8 cellular contexts compared by ENCODE assay signal in genomic region chr7:149873074-149873967, GRCh38. TPM values are rescaled to one million over a fixed set of nuclear protein-coding genes. Genes with fewer than 3 reads are reported as not detected.
DNase-seq lines count a peak whose midpoint lies in the region; ATAC-seq and TF ChIP-seq lines count a peak whose summit lies in the region.

No MANE protein-coding gene starts in this region.

- H3K9me3 ChIP-seq in spleen, result no peaks in the 10 kb centered on the region

- POLR2A ChIA-PET in AG04449 (lab: Yijun Ruan, JAX), result no interaction called here

- peak; percentile 50 for DNase-seq in AG04449 (ENCODE audit: low read depth, low spot score)
- peak; percentile 91 for DNase-seq in NCI-H2227 treated with DMSO at 0.1 percent for 48 hours (lab: John Stamatoyannopoulos, UW)
- peak; percentile 82 for DNase-seq in activated CD4-positive, CD25-positive, alpha-beta regulatory T cell treated with anti-CD3 and anti-CD28 coated beads, Interleukin-2, amount 50 U/mL, for 16 hours (ENCODE audit: low read depth, low spot score)
- peak; percentile 88 for DNase-seq in central memory CD4-positive, alpha-beta T cell
- peak; percentile 98 for DNase-seq in islet precursor cell
- DNase-seq in spleen, result peak; percentile 98

- TF ChIP-seq POLR2A in spleen (IDR thresholded peaks at IDR 0.05), result no peak

- TF ChIP-seq CTCF in AG04449 (IDR thresholded peaks at IDR 0.05; ENCODE audit: insufficient read depth, low read length, missing control alignments) (no peak), spleen (IDR thresholded peaks at IDR 0.05 in 8 of 11, conservative IDR thresholded peaks at IDR 0.05 in 3 of 11) (peak in 1 of 11 experiments; percentile 1)

- peak overlapping the region; percentile 78 for H3K4me3 ChIP-seq in AG04449 (ENCODE audit: low read depth, low read length)
- H3K4me3 ChIP-seq in spleen, result peak overlapping the region; percentile 61 to 94 (median 84)

- H3K27me3 ChIP-seq in spleen (replicated peaks in 1 of 7), result peaks cover 0 to 15% (median 0%) of the 10 kb centered on the region in 7 donors

- peak overlapping the region; percentile 53 to 90 (median 87) for H3K27ac ChIP-seq in spleen

- peaks cover 0 to 31% (median 0%) of the 10 kb centered on the region in 6 donors for H3K36me3 ChIP-seq in spleen

- intact Hi-C loops in spleen (cut with DNase I; ENCODE audit: low total_unique reads), result no loop called here

- 1% methylated on average over 14 to 93 of the region's 93 CpGs for WGBS in spleen, 5 donors

- CTCF ChIA-PET in AG04449 (lab: Yijun Ruan, JAX), result interaction anchor here (2.8 kb wide), 1 partner anchor 10 kb away, joined by 15 read pairs; no protein-coding TSS in a partner anchor

- ATAC-seq in GM18907 (IDR thresholded peaks at IDR 0.05; ENCODE audit: unreplicated experiment), result peak; percentile 90
- ATAC-seq in HG03175 (IDR thresholded peaks at IDR 0.05; ENCODE audit: unreplicated experiment), result peak; percentile 93

- peaks cover 30 to 78% (median 60%) of the 10 kb centered on the region in 6 donors for H3K4me1 ChIP-seq in spleen

RNA-seq across cellular contexts. Expression of gene ATP6V0E2, which starts 0.4 kb away (rescaled TPM):
- total RNA-seq in spleen, result 10 to 100 TPM; 19.3 to 33.3 (median 28.0) TPM
- 10 to 100 TPM; 23.0 to 35.4 (median 33.4) TPM for polyA plus RNA-seq in spleen

RNA-seq across cellular contexts. Expression of gene ZNF862, which starts 35.1 kb away (rescaled TPM):
- 10 to 100 TPM; 19.0 to 39.8 (median 30.2) TPM for total RNA-seq in spleen
- polyA plus RNA-seq in spleen, result 1 to 10 TPM; 4.4 to 9.9 (median 6.0) TPM

Comparison
In these comparisons a context has a peak if more than half of its experiments do, and no peak if none do; other contexts are left out.
1. Peak in every context shown above with its lines: DNase-seq, ATAC-seq, H3K4me3 ChIP-seq and H3K27ac ChIP-seq.